ENCODE assay signal across 1 cellular context in the genomic region with DNA sequence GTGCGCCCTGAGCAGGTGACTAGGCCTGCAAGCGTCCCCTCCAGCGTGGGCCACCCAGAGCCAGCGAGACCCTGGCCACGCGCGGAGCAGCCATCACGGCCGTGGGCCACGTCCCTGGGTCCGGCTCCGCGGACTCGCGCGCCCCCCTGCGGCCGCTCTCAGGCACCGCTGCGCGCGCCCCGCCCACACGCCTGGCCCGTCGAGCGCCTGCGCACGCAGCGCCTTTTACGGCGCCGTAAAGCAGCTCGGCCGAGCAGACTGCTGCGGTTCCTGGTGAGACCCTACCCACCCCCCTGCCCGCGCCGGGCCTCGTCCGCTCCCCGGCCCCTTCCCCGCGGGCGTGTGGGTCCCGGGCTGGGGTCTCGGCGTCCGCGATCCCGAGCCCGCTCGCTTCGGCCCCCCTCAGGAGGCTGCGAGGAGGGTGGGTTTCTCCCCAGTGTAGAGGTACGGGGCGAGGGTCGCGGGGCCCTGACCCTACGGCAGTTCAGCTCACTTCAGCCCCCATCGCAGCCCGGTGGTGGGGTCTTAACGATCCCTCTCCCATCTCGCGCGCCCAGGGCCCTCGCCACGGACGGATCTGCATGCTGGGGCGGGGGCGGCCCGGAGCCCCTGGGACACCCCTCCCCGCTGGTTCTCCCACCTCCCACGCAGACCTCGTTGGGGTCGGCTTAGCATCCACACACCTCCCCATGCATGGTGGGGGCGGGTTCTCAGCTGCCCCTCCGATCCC.
TF ChIP-seq lines count a peak whose summit lies in the region.

A gene (plus strand): TSS at position 228 of the 730 bp plus-strand sequence. CDS start 1,421 bp downstream, outside the sequence.

TF ChIP-seq in HepG2, 621 proteins besides CTCF, POLR2A, EP300 and RAD21 (continued from another document and continues in another):
- TF ChIP-seq, protein P1, sequence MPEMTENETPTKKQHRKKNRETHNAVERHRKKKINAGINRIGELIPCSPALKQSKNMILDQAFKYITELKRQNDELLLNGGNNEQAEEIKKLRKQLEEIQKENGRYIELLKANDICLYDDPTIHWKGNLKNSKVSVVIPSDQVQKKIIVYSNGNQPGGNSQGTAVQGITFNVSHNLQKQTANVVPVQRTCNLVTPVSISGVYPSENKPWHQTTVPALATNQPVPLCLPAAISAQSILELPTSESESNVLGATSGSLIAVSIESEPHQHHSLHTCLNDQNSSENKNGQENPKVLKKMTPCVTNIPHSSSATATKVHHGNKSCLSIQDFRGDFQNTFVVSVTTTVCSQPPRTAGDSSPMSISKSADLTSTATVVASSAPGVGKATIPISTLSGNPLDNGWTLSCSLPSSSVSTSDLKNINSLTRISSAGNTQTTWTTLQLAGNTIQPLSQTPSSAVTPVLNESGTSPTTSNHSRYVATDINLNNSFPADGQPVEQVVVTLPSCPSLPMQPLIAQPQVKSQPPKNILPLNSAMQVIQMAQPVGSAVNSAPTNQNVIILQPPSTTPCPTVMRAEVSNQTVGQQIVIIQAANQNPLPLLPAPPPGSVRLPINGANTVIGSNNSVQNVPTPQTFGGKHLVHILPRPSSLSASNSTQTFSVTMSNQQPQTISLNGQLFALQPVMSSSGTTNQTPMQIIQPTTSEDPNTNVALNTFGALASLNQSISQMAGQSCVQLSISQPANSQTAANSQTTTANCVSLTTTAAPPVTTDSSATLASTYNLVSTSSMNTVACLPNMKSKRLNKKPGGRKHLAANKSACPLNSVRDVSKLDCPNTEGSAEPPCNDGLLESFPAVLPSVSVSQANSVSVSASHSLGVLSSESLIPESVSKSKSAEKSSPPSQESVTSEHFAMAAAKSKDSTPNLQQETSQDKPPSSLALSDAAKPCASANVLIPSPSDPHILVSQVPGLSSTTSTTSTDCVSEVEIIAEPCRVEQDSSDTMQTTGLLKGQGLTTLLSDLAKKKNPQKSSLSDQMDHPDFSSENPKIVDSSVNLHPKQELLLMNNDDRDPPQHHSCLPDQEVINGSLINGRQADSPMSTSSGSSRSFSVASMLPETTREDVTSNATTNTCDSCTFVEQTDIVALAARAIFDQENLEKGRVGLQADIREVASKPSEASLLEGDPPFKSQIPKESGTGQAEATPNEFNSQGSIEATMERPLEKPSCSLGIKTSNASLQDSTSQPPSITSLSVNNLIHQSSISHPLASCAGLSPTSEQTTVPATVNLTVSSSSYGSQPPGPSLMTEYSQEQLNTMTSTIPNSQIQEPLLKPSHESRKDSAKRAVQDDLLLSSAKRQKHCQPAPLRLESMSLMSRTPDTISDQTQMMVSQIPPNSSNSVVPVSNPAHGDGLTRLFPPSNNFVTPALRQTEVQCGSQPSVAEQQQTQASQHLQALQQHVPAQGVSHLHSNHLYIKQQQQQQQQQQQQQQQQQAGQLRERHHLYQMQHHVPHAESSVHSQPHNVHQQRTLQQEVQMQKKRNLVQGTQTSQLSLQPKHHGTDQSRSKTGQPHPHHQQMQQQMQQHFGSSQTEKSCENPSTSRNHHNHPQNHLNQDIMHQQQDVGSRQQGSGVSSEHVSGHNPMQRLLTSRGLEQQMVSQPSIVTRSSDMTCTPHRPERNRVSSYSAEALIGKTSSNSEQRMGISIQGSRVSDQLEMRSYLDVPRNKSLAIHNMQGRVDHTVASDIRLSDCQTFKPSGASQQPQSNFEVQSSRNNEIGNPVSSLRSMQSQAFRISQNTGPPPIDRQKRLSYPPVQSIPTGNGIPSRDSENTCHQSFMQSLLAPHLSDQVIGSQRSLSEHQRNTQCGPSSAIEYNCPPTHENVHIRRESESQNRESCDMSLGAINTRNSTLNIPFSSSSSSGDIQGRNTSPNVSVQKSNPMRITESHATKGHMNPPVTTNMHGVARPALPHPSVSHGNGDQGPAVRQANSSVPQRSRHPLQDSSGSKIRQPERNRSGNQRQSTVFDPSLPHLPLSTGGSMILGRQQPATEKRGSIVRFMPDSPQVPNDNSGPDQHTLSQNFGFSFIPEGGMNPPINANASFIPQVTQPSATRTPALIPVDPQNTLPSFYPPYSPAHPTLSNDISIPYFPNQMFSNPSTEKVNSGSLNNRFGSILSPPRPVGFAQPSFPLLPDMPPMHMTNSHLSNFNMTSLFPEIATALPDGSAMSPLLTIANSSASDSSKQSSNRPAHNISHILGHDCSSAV (CRISPR knock-in tag; IDR thresholded peaks at IDR 0.05; ENCODE audit: borderline replicate concordance): no peak
- TF ChIP-seq, protein P2, sequence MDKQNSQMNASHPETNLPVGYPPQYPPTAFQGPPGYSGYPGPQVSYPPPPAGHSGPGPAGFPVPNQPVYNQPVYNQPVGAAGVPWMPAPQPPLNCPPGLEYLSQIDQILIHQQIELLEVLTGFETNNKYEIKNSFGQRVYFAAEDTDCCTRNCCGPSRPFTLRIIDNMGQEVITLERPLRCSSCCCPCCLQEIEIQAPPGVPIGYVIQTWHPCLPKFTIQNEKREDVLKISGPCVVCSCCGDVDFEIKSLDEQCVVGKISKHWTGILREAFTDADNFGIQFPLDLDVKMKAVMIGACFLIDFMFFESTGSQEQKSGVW (CRISPR knock-in tag; IDR thresholded peaks at IDR 0.05; ENCODE audit: borderline replicate concordance): no peak
- TF ChIP-seq, protein P3, sequence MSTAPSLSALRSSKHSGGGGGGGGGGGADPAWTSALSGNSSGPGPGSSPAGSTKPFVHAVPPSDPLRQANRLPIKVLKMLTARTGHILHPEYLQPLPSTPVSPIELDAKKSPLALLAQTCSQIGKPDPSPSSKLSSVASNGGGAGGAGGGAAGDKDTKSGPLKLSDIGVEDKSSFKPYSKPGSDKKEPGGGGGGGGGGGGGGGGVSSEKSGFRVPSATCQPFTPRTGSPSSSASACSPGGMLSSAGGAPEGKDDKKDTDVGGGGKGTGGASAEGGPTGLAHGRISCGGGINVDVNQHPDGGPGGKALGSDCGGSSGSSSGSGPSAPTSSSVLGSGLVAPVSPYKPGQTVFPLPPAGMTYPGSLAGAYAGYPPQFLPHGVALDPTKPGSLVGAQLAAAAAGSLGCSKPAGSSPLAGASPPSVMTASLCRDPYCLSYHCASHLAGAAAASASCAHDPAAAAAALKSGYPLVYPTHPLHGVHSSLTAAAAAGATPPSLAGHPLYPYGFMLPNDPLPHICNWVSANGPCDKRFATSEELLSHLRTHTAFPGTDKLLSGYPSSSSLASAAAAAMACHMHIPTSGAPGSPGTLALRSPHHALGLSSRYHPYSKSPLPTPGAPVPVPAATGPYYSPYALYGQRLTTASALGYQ (CRISPR knock-in tag; IDR thresholded peaks at IDR 0.05): no peak
- TF ChIP-seq ZNF839 (CRISPR knock-in tag; IDR thresholded peaks at IDR 0.05; ENCODE audit: borderline replicate concordance) (0 out of 2 replicates have a peak, but pooled peaks have one; percentile 11), SYNCRIP (IDR thresholded peaks at IDR 0.05; ENCODE audit: insufficient read depth, low read depth, low read length) (no peak), NFIC (IDR thresholded peaks at IDR 0.05; ENCODE audit: low read length) (no peak), GABPA (IDR thresholded peaks at IDR 0.05; ENCODE audit: low read depth, low read length) (no peak), GABPA (CRISPR knock-in tag; IDR thresholded peaks at IDR 0.05; ENCODE audit: low read depth) (no peak), SRF (IDR thresholded peaks at IDR 0.05; ENCODE audit: low read depth, low read length) (no peak), TSC22D2 (CRISPR knock-in tag; IDR thresholded peaks at IDR 0.05; ENCODE audit: borderline replicate concordance) (no peak), MBD4 (IDR thresholded peaks at IDR 0.05; ENCODE audit: borderline replicate concordance, low read length) (no peak), ARNT2 (CRISPR knock-in tag; IDR thresholded peaks at IDR 0.05; ENCODE audit: low read depth) (peak; percentile 66; the same call in 1 of the 2 replicates), ZNF296 (CRISPR knock-in tag; conservative IDR thresholded peaks at IDR 0.05) (peak; percentile 57; the same call in 1 of the 2 replicates), IRX3 (CRISPR knock-in tag; IDR thresholded peaks at IDR 0.05; ENCODE audit: borderline replicate concordance, low read depth) (no peak), ZFYVE20 (CRISPR knock-in tag; IDR thresholded peaks at IDR 0.05; ENCODE audit: borderline replicate concordance, low read depth) (0 out of 2 replicates have a peak, but pooled peaks have one; percentile 39), AGO1 (IDR thresholded peaks at IDR 0.05; ENCODE audit: low read depth, low read length, poor library complexity, severe bottlenecking) (peak; percentile 38), KDM2A (CRISPR knock-in tag; IDR thresholded peaks at IDR 0.05; ENCODE audit: borderline replicate concordance, low read depth) (peak; percentile 59)
- TF ChIP-seq, protein P4, sequence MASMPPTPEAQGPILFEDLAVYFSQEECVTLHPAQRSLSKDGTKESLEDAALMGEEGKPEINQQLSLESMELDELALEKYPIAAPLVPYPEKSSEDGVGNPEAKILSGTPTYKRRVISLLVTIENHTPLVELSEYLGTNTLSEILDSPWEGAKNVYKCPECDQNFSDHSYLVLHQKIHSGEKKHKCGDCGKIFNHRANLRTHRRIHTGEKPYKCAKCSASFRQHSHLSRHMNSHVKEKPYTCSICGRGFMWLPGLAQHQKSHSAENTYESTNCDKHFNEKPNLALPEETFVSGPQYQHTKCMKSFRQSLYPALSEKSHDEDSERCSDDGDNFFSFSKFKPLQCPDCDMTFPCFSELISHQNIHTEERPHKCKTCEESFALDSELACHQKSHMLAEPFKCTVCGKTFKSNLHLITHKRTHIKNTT (CRISPR knock-in tag; IDR thresholded peaks at IDR 0.05): no peak
- TF ChIP-seq, protein P5, sequence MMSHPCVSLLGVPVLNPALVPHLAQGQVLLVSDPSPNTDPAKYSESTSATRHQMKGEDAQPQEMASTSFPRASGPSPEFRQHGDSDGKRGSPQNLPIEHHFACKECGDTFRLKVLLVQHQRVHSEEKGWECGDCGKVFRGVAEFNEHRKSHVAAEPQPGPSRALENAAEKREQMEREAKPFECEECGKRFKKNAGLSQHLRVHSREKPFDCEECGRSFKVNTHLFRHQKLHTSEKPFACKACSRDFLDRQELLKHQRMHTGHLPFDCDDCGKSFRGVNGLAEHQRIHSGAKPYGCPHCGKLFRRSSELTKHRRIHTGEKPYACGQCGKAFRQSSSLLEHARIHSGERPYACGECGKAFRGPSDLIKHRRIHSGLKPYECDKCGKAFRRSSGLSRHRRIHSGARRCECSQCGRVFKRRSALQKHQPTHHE (CRISPR knock-in tag; IDR thresholded peaks at IDR 0.05; ENCODE audit: borderline replicate concordance): no peak
- TF ChIP-seq, protein P6, sequence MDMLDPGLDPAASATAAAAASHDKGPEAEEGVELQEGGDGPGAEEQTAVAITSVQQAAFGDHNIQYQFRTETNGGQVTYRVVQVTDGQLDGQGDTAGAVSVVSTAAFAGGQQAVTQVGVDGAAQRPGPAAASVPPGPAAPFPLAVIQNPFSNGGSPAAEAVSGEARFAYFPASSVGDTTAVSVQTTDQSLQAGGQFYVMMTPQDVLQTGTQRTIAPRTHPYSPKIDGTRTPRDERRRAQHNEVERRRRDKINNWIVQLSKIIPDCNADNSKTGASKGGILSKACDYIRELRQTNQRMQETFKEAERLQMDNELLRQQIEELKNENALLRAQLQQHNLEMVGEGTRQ (IDR thresholded peaks at IDR 0.05; ENCODE audit: low read depth, low read length): no peak
- TF ChIP-seq, protein P6 (CRISPR knock-in tag; IDR thresholded peaks at IDR 0.05; ENCODE audit: borderline replicate concordance): no peak
- TF ChIP-seq, protein P7, sequence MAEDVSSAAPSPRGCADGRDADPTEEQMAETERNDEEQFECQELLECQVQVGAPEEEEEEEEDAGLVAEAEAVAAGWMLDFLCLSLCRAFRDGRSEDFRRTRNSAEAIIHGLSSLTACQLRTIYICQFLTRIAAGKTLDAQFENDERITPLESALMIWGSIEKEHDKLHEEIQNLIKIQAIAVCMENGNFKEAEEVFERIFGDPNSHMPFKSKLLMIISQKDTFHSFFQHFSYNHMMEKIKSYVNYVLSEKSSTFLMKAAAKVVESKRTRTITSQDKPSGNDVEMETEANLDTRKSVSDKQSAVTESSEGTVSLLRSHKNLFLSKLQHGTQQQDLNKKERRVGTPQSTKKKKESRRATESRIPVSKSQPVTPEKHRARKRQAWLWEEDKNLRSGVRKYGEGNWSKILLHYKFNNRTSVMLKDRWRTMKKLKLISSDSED (CRISPR knock-in tag; IDR thresholded peaks at IDR 0.05): no peak
- TF ChIP-seq, protein P8, sequence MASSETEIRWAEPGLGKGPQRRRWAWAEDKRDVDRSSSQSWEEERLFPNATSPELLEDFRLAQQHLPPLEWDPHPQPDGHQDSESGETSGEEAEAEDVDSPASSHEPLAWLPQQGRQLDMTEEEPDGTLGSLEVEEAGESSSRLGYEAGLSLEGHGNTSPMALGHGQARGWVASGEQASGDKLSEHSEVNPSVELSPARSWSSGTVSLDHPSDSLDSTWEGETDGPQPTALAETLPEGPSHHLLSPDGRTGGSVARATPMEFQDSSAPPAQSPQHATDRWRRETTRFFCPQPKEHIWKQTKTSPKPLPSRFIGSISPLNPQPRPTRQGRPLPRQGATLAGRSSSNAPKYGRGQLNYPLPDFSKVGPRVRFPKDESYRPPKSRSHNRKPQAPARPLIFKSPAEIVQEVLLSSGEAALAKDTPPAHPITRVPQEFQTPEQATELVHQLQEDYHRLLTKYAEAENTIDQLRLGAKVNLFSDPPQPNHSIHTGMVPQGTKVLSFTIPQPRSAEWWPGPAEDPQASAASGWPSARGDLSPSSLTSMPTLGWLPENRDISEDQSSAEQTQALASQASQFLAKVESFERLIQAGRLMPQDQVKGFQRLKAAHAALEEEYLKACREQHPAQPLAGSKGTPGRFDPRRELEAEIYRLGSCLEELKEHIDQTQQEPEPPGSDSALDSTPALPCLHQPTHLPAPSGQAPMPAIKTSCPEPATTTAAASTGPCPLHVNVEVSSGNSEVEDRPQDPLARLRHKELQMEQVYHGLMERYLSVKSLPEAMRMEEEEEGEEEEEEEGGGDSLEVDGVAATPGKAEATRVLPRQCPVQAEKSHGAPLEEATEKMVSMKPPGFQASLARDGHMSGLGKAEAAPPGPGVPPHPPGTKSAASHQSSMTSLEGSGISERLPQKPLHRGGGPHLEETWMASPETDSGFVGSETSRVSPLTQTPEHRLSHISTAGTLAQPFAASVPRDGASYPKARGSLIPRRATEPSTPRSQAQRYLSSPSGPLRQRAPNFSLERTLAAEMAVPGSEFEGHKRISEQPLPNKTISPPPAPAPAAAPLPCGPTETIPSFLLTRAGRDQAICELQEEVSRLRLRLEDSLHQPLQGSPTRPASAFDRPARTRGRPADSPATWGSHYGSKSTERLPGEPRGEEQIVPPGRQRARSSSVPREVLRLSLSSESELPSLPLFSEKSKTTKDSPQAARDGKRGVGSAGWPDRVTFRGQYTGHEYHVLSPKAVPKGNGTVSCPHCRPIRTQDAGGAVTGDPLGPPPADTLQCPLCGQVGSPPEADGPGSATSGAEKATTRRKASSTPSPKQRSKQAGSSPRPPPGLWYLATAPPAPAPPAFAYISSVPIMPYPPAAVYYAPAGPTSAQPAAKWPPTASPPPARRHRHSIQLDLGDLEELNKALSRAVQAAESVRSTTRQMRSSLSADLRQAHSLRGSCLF (CRISPR knock-in tag; IDR thresholded peaks at IDR 0.05; ENCODE audit: borderline replicate concordance): no peak
